Comparison of ENCODE assay signal across 1 cellular context in the genomic region with DNA sequence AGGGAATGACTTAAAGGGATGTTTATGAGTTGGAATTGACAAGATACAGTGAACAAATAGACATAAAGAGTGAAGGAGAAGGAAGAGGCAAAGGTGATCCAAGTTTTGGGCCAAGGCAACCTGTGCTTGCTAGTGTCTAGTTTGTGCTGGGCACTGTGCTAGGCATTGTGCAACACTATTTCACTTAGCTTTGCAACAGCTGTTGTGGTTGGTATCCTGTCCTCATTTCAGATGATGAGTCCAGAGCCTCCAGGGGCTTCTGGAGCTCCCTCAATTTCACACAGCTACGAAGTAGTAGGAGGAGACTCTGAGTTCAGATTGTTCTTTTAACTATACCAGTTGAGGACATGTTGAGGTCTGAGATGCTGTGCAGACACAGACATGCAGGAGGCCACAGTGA.
TF ChIP-seq lines count a peak whose summit lies in the region.

No MANE protein-coding gene starts in this region.

TF ChIP-seq in HepG2, 621 proteins besides CTCF, POLR2A, EP300 and RAD21:
- TF ChIP-seq CEBPB (IDR thresholded peaks at IDR 0.05; ENCODE audit: borderline replicate concordance, low read depth, low read length) (peak; percentile 57; the same call in 1 of the 2 replicates), NR2F6 (IDR thresholded peaks at IDR 0.05) (no peak), NR2F6 (CRISPR knock-in tag; IDR thresholded peaks at IDR 0.05) (no peak)
